8 cellular contexts compared by ENCODE assay signal in the genomic region with DNA sequence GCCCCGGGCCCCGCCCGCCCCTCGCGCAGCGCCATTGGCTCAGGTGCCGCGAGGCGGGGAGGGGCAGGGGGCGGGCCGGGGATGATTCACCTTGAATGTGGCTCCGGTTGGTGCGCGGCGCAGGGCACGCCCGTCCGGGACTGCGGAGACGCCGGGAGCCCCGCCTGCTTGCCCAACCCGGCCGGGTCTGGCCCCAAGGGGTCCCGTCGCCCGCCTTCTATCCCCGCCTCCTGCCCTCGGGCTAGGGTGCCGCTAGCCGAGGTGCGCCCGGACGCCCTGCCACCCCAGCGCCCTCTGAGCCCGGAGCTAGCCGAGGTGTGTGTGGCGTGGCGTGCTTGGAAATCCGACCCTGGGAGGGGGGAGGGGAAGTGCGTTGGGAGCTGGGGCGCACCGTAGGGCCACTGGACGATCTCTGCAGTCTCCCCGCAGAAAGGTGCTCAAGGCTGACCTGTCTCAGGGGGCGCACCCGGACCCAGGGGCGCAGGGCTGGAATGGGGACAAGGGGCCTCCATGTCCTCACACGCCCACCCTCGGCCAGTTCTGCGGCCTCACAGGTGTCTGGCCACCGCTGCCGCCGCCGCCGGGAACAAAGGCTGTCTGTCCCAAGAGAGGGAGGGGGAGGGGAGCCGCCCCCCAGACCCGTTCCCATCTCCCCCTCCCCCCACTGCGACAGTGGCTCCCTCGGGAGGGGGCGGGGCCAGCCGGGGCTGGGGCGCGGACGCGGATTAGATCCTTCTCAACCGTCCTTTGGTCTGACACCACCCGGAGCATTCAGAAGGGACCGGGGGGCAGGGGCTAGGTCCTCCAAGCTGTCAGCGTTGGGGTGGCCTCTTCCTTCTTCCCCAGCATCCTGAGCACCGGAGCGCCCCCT.
DNase-seq lines count a peak whose midpoint lies in the region; ATAC-seq, FAIRE-seq and TF ChIP-seq lines count a peak whose summit lies in the region.

No MANE protein-coding gene starts in this region.

- no peaks in the 10 kb centered on the region for H3K9me3 Mint-ChIP-seq in chondrocyte (ENCODE audit: low read depth)

- H3K27ac Mint-ChIP-seq in chondrocyte (ENCODE audit: unreplicated experiment): no peak overlapping the region

- H3K27me3 Mint-ChIP-seq in chondrocyte (ENCODE audit: low read depth): peaks cover 54% of the 10 kb centered on the region

- no peak for TF ChIP-seq CTCF in fibroblast of villous mesenchyme (IDR thresholded peaks at IDR 0.05; ENCODE audit: insufficient read depth, low read depth, low read length)
- no peak for TF ChIP-seq CTCF in chondrocyte (IDR thresholded peaks at IDR 0.05)

- peaks cover 26% of the 10 kb centered on the region for H3K4me1 Mint-ChIP-seq in chondrocyte (ENCODE audit: low read depth)

- DNase-seq in DMS79 (lab: John Stamatoyannopoulos, UW) (peak; percentile 89), NCI-H82 (lab: John Stamatoyannopoulos, UW) (peak; percentile 96), fibroblast of villous mesenchyme (ENCODE audit: low read depth) (no peak), renal cortical epithelial cell (ENCODE audit: low read depth) (peak; percentile 35), urothelium cell line (ENCODE audit: low spot score) (peak; percentile 41), chondrocyte (ENCODE audit: low spot score) (no peak)
- DNase-seq in activated CD8-positive, alpha-beta memory T cell treated with anti-CD3 and anti-CD28 coated beads, Interleukin-2, amount 50 U/mL, for 24 hours (ENCODE audit: extremely low read depth): peak; percentile 42

- peak; percentile 38 for ATAC-seq in HG03354 (IDR thresholded peaks at IDR 0.05; ENCODE audit: poor library complexity, severe bottlenecking, unreplicated experiment)

- no peak overlapping the region for H3K4me3 Mint-ChIP-seq in chondrocyte (ENCODE audit: unreplicated experiment)

- no peak for FAIRE-seq in urothelium cell line (lab: Jason Lieb, UNC)

- H3K36me3 Mint-ChIP-seq in chondrocyte (ENCODE audit: low read depth): peaks cover 4% of the 10 kb centered on the region

- H3K4me3 ChIP-seq in fibroblast of villous mesenchyme (ENCODE audit: low read depth, low read length): peak overlapping the region; percentile 30

Comparison
In these comparisons a context has a peak if more than half of its experiments do, and no peak if none do; other contexts are left out.
1. DNase-seq: peak in DMS79 (single experiment), NCI-H82 (single experiment), activated CD8-positive, alpha-beta memory T cell treated with anti-CD3 and anti-CD28 coated beads, Interleukin-2, amount 50 U/mL, for 24 hours (single experiment), renal cortical epithelial cell (single experiment) and urothelium cell line (single experiment); none in fibroblast of villous mesenchyme (single experiment) and chondrocyte (single experiment).